10 cellular contexts compared by ENCODE assay signal in the genomic region with DNA sequence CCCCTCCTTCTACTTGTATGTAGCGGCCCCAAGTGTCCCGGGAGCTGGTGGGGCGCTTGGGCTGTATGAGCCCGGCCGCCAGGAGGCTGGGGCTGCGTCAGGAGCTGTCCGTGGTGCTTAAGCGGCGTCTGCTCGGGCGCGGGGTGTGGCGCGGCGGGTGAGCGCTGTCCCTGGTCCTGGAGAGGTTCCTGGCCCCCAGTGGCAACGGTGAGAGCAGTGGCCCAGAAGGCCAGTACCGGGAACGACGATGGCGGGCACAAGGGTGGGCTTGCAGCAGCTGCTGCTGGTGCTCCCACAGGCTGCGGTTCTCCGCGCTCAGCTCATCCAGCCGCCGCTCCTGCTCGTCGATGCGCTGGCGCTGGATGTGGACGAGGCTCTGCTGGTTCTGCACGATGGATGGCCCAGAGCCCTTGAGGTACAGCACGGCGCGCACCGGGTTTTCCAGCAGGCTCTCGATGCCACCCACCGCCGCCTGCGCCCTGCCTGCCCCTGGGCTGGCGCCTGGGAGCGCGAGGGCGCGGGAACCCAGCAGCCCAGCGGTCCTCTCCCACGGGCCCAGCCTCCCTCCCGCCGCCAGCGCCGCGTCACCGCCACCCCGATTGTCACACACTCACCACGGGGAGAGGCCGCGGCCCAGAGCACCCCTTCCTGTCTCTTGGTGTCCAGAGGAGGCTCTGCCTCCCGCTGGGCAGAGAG. TPM values are rescaled to one million over a fixed set of nuclear protein-coding genes. Genes with fewer than 3 reads are reported as not detected.
DNase-seq lines count a peak whose midpoint lies in the region; ATAC-seq, FAIRE-seq and TF ChIP-seq lines count a peak whose summit lies in the region.
"Had no signal": no experiment of that assay in that cellular context is flagged by ENCODE, and none has a peak within 500 bp of the region (broad histone marks: within the 10 kb centered on the region; RNA-seq: fewer than 3 reads in every experiment).

No MANE protein-coding gene starts in this region.

- peak; percentile 93 for FAIRE-seq in urothelium cell line (lab: Jason Lieb, UNC)
- FAIRE-seq: G401.6, islet of Langerhans had no signal

- H3K9me3 ChIP-seq in AG04450 (ENCODE audit: control insufficient read depth, insufficient read depth, low read length) (no peaks in the 10 kb centered on the region; the same call in 1 of the 2 replicates), prostate gland (no peaks in the 10 kb centered on the region)

- CTCF ChIA-PET in AG04450 (lab: Charles Lee), result no interaction called here

- H3K27ac ChIP-seq in AG04450 (ENCODE audit: low read depth, low read length) (no peak overlapping the region), prostate gland (no peak overlapping the region)

- TF ChIP-seq POLR2A in prostate gland (IDR thresholded peaks at IDR 0.05), result no peak

- no peaks in the 10 kb centered on the region for H3K4me1 ChIP-seq in prostate gland (replicated peaks)

- POLR2A ChIA-PET in AG04450 (lab: Yijun Ruan, JAX), result interaction anchor here (0.5 kb wide), 1 partner anchor 167 kb away, joined by 3 read pairs; no protein-coding TSS in a partner anchor

- peak; percentile 84 for ATAC-seq in HG03097 (IDR thresholded peaks at IDR 0.05; ENCODE audit: low FRiP score, unreplicated experiment)

- H3K36me3 Mint-ChIP-seq in activated naive CD8-positive, alpha-beta T cell treated with anti-CD3 and anti-CD28 coated beads for 36 hours, result peaks cover 4% of the 10 kb centered on the region

- H3K4me3 Mint-ChIP-seq in activated naive CD8-positive, alpha-beta T cell treated with anti-CD3 and anti-CD28 coated beads for 36 hours, result no peak overlapping the region

- H3K4me1 Mint-ChIP-seq in activated naive CD8-positive, alpha-beta T cell treated with anti-CD3 and anti-CD28 coated beads for 36 hours, result no peaks in the 10 kb centered on the region

- H3K27me3 ChIP-seq in AG04450 (ENCODE audit: control insufficient read depth, insufficient read depth, low read length) (peaks cover 20% of the 10 kb centered on the region), prostate gland (replicated peaks; ENCODE audit: insufficient read depth) (no peaks in the 10 kb centered on the region)

- no peak for TF ChIP-seq CTCF in AG04450 (IDR thresholded peaks at IDR 0.05; ENCODE audit: low read depth, low read length)
- TF ChIP-seq CTCF in prostate gland (IDR thresholded peaks at IDR 0.05), result peak in 2 of 4 experiments; percentile 12 to 21

- 5% methylated on average over 44 of the region's 58 CpGs for WGBS in prostate gland

- no peak overlapping the region for H3K4me3 ChIP-seq in AG04450 (ENCODE audit: low read depth, low read length)
- H3K4me3 ChIP-seq in prostate gland, result no peak overlapping the region

- peak; percentile 13 for DNase-seq in AG04450 (ENCODE audit: low read depth, low spot score)
- peak; percentile 55 to 76 (median 74) for DNase-seq in T-helper 1 cell
- DNase-seq in activated naive CD8-positive, alpha-beta T cell treated with anti-CD3 and anti-CD28 coated beads for 36 hours, result peak; percentile 80
- DNase-seq in cardiac septum (ENCODE audit: low spot score), result peak; percentile 86
- DNase-seq in prostate gland (ENCODE audit: low spot score), result peak; percentile 59
- DNase-seq in urothelium cell line (ENCODE audit: low spot score), result peak; percentile 88
- no peak for DNase-seq in NCI-H510A (lab: John Stamatoyannopoulos, UW)

- peaks cover 56% of the 10 kb centered on the region for H3K27me3 Mint-ChIP-seq in activated naive CD8-positive, alpha-beta T cell treated with anti-CD3 and anti-CD28 coated beads for 36 hours

- no peaks in the 10 kb centered on the region for H3K36me3 ChIP-seq in prostate gland

- H3K27ac Mint-ChIP-seq in activated naive CD8-positive, alpha-beta T cell treated with anti-CD3 and anti-CD28 coated beads for 36 hours, result no peak overlapping the region

- H3K9me3 Mint-ChIP-seq in activated naive CD8-positive, alpha-beta T cell treated with anti-CD3 and anti-CD28 coated beads for 36 hours, result peaks cover 2% of the 10 kb centered on the region

- intact Hi-C loops in cardiac septum (cut with DNase I), result no loop called here
- intact Hi-C loops in prostate gland (cut with DNase I), result no loop called here

RNA-seq across cellular contexts. Expression of a gene that starts 41.9 kb away (rescaled TPM):
- 30.0 and 34.1 TPM in 2 replicates for polyA plus RNA-seq in AG04450 (2011; rRNA removed)
- polyA minus RNA-seq in AG04450 (2011; rRNA and poly(A)+ RNA removed), result 34.1 and 35.3 TPM in 2 replicates
- total RNA-seq in activated naive CD8-positive, alpha-beta T cell treated with anti-CD3 and anti-CD28 coated beads for 36 hours, result 100 to 1,000 TPM; 225 to 236 TPM
- total RNA-seq in cardiac septum (36.5 TPM), prostate gland (10 to 100 TPM; 55.2 to 87.0 TPM)

RNA-seq across cellular contexts. Expression of a gene that starts 59.6 kb away (rescaled TPM):
- 17.4 and 18.6 TPM in 2 replicates for polyA plus RNA-seq in AG04450 (2011; rRNA removed)
- polyA minus RNA-seq in AG04450 (2011; rRNA and poly(A)+ RNA removed), result 23.6 and 42.5 TPM in 2 replicates
- 10 to 100 TPM; 24.6 to 25.5 TPM for total RNA-seq in activated naive CD8-positive, alpha-beta T cell treated with anti-CD3 and anti-CD28 coated beads for 36 hours
- total RNA-seq in cardiac septum (13.9 TPM), prostate gland (10 to 100 TPM; 41.5 to 46.5 TPM)
